1 cellular context compared by ENCODE assay signal in the genomic region with DNA sequence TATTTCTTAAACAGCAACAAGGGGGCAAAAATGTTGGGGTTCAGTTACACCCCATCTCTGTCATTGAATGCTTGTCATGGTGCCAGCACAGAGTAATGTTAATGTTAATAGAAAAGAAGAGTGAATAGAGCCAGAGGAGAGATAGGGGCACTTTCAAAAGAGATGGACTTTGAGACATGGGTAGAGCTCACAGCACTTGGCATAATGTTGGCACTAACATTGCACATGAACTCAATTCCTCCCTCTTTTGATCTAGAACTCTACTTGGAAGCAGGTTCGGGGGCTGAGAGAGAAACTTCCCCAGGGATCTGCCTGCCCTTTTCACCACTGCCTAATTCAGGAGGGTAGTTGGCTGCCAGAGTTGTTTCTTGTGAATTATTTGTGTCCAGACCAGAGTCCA.
TF ChIP-seq lines count a peak whose summit lies in the region.

No MANE protein-coding gene starts in this region.

TF ChIP-seq in IMR-90, 13 proteins besides CTCF, POLR2A, EP300 and RAD21 (continued from another document):
- TF ChIP-seq, protein P1, sequence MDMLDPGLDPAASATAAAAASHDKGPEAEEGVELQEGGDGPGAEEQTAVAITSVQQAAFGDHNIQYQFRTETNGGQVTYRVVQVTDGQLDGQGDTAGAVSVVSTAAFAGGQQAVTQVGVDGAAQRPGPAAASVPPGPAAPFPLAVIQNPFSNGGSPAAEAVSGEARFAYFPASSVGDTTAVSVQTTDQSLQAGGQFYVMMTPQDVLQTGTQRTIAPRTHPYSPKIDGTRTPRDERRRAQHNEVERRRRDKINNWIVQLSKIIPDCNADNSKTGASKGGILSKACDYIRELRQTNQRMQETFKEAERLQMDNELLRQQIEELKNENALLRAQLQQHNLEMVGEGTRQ (IDR thresholded peaks at IDR 0.05; ENCODE audit: low read depth, low read length): no peak
- TF ChIP-seq, protein P2, sequence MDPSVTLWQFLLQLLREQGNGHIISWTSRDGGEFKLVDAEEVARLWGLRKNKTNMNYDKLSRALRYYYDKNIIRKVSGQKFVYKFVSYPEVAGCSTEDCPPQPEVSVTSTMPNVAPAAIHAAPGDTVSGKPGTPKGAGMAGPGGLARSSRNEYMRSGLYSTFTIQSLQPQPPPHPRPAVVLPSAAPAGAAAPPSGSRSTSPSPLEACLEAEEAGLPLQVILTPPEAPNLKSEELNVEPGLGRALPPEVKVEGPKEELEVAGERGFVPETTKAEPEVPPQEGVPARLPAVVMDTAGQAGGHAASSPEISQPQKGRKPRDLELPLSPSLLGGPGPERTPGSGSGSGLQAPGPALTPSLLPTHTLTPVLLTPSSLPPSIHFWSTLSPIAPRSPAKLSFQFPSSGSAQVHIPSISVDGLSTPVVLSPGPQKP (IDR thresholded peaks at IDR 0.05; ENCODE audit: borderline replicate concordance, low read depth, low read length): no peak
